17 cellular contexts compared by ENCODE assay signal in the genomic region with DNA sequence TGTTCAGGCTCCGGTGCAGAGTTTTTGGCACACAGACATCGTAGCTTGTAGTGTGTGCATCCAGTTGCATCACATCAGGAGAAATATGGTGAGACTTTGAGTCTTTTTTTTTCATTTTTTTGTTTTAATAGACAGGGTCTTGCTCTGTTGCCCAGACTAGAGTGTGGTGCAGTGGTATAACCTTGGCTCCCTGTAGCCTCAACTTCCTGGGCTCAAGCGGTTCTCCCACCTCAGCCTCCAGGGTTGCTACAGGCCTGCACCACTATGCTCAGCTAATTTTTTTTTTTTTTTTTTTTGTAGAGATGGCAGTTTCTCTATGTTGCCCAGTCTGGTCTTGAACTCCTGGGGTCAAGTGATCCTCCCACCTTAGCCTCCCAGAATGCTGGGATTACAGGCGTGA.
"Had no signal": no experiment of that assay in that cellular context is flagged by ENCODE, and none has a peak within 500 bp of the region (broad histone marks: within the 10 kb centered on the region; RNA-seq: fewer than 3 reads in every experiment).

No MANE protein-coding gene starts in this region.

- H3K27me3 ChIP-seq: brain microvascular endothelial cell, colonic mucosa, neutrophil, pancreas, testis, upper lobe of left lung had no signal

- H3K27me3 Mint-ChIP-seq: activated CD4-positive, alpha-beta memory T cell treated with anti-CD3 and anti-CD28 coated beads for 36 hours; central memory CD8-positive, alpha-beta T cell; natural killer cell treated with Interleukin-12 subunit alpha and Interleukin-12 subunit beta and Interleukin-15 and Interleukin-18, amount 100 ng/mL, for 72 hours had no signal

- H3K4me3 ChIP-seq: colonic mucosa, pancreas, testis, upper lobe of left lung had no signal

- H3K4me1 ChIP-seq: colonic mucosa had no signal

- H3K9me3 ChIP-seq: colonic mucosa, neutrophil, pancreas, testis, upper lobe of left lung had no signal

- H3K27ac ChIP-seq: brain microvascular endothelial cell, colonic mucosa, neutrophil, pancreas had no signal

- DNase-seq: activated CD4-positive, alpha-beta memory T cell treated with anti-CD3 and anti-CD28 coated beads for 36 hours; activated CD4-positive, alpha-beta T cell treated with anti-CD3 and anti-CD28 coated beads for 4 hours; activated naive CD4-positive, alpha-beta T cell treated with anti-CD3 and anti-CD28 coated beads, Interleukin-2, amount 50 U/mL, for 16 hours; activated T-cell treated with anti-CD3 and anti-CD28 coated beads, Interleukin-2, amount 50 U/mL, for 4 hours; aorta; colonic mucosa; erythroblast; pancreas; stimulated activated CD4-positive, alpha-beta T cell treated with anti-CD3 and anti-CD28 coated beads, Interleukin-1b, Interleukin-23, amount 100 ng/mL, for 48 hours; stimulated activated naive CD8-positive, alpha-beta T cell treated with anti-CD3 and anti-CD28 coated beads, Interleukin-15, Interleukin-2, amounts not matched to agents 100 U/mL and 50 U/mL, for 24 hours; T-helper 2 cell; testis had no signal

- ATAC-seq: activated T-cell treated with anti-CD3 and anti-CD28 coated beads, Interleukin-2, amount 50 U/mL, for 4 hours; natural killer cell treated with Interleukin-12 subunit alpha and Interleukin-12 subunit beta and Interleukin-15 and Interleukin-18, amount 100 ng/mL, for 72 hours; stimulated activated naive CD8-positive, alpha-beta T cell treated with anti-CD3 and anti-CD28 coated beads, Interleukin-15, Interleukin-2, amounts not matched to agents 100 U/mL and 50 U/mL, for 24 hours had no signal

- H3K4me3 Mint-ChIP-seq: activated CD4-positive, alpha-beta memory T cell treated with anti-CD3 and anti-CD28 coated beads for 36 hours; activated T-cell treated with anti-CD3 and anti-CD28 coated beads, Interleukin-2, amount 50 U/mL, for 4 hours; central memory CD8-positive, alpha-beta T cell; natural killer cell treated with Interleukin-12 subunit alpha and Interleukin-12 subunit beta and Interleukin-15 and Interleukin-18, amount 100 ng/mL, for 72 hours had no signal

- H3K27ac Mint-ChIP-seq: activated CD4-positive, alpha-beta memory T cell treated with anti-CD3 and anti-CD28 coated beads for 36 hours had no signal

- H3K36me3 Mint-ChIP-seq: activated CD4-positive, alpha-beta memory T cell treated with anti-CD3 and anti-CD28 coated beads for 36 hours; natural killer cell treated with Interleukin-12 subunit alpha and Interleukin-12 subunit beta and Interleukin-15 and Interleukin-18, amount 100 ng/mL, for 72 hours had no signal

- H3K36me3 ChIP-seq: brain microvascular endothelial cell, colonic mucosa, neutrophil, pancreas, upper lobe of left lung had no signal

- H3K9me3 Mint-ChIP-seq: activated CD4-positive, alpha-beta memory T cell treated with anti-CD3 and anti-CD28 coated beads for 36 hours; activated T-cell treated with anti-CD3 and anti-CD28 coated beads, Interleukin-2, amount 50 U/mL, for 4 hours; central memory CD8-positive, alpha-beta T cell; natural killer cell treated with Interleukin-12 subunit alpha and Interleukin-12 subunit beta and Interleukin-15 and Interleukin-18, amount 100 ng/mL, for 72 hours had no signal
